ENCODE assay signal across 21 cellular contexts in the genomic region with DNA sequence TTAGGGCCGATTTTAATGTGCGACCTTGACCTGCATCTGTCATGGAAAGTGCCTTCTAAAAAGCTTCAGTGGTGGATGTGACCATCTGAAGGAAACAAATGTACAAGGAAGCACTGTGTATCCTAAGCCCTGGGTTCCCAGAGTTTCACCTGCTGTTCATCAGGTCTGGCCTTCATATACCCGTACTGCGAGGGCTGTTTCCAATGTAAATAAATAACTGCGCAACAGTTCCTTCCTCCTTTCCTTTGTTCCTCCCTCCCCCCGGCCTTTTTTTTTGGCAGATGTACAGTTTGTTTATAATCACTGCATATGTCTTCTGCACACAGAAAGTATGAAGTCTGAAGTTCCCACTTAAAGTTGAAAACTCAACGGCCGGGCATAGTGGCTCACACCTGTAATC. TPM values are rescaled to one million over a fixed set of nuclear protein-coding genes. Genes with fewer than 3 reads are reported as not detected.
DNase-seq lines count a peak whose midpoint lies in the region; ATAC-seq and TF ChIP-seq lines count a peak whose summit lies in the region.
"Had no signal": no experiment of that assay in that cellular context is flagged by ENCODE, and none has a peak within 500 bp of the region (broad histone marks: within the 10 kb centered on the region; RNA-seq: fewer than 3 reads in every experiment).

No MANE protein-coding gene starts in this region.

- H3K4me3 Mint-ChIP-seq in CD14-positive monocyte, result peak overlapping the region in 1 of 2 donors; percentile 46
- H3K4me3 Mint-ChIP-seq: activated CD8-positive, alpha-beta T cell treated with anti-CD3 and anti-CD28 coated beads, Interleukin-2, amount 10 ng/mL, durations not matched to agents 7 days and 5 days; activated naive CD8-positive, alpha-beta T cell treated with anti-CD3 and anti-CD28 coated beads for 36 hours; brain; HFFc6; naive thymus-derived CD8-positive, alpha-beta T cell had no signal

- H3K27ac Mint-ChIP-seq in CD14-positive monocyte, result peak overlapping the region in 5 of 7 donors; percentile 40 to 89 (median 58)
- H3K27ac Mint-ChIP-seq: activated CD8-positive, alpha-beta T cell treated with anti-CD3 and anti-CD28 coated beads, Interleukin-2, amount 10 ng/mL, durations not matched to agents 7 days and 5 days; activated naive CD8-positive, alpha-beta T cell treated with anti-CD3 and anti-CD28 coated beads for 36 hours; brain; HFFc6; naive thymus-derived CD8-positive, alpha-beta T cell had no signal

- H3K9me3 Mint-ChIP-seq in CD14-positive monocyte, result no peaks in the 10 kb centered on the region
- H3K9me3 Mint-ChIP-seq: activated naive CD8-positive, alpha-beta T cell treated with anti-CD3 and anti-CD28 coated beads for 36 hours; brain; HFFc6 had no signal

- no peaks in the 10 kb centered on the region for H3K27me3 ChIP-seq in breast epithelium
- H3K27me3 ChIP-seq: gastrocnemius medialis, suprapubic skin had no signal

- no peak for ATAC-seq in GM19324 (IDR thresholded peaks at IDR 0.05; ENCODE audit: low FRiP score, unreplicated experiment)
- ATAC-seq: activated CD8-positive, alpha-beta T cell treated with anti-CD3 and anti-CD28 coated beads, Interleukin-2, amount 10 ng/mL, durations not matched to agents 7 days and 5 days; gastrocnemius medialis; naive thymus-derived CD8-positive, alpha-beta T cell had no signal

- TF ChIP-seq CTCF in CD14-positive monocyte (IDR thresholded peaks at IDR 0.05) (no peak), LNCaP clone FGC (IDR thresholded peaks at IDR 0.05; ENCODE audit: control insufficient read depth, extremely low read depth, insufficient read depth) (no peak), breast epithelium (IDR thresholded peaks at IDR 0.05) (no peak)

- no peaks in the 10 kb centered on the region for H3K36me3 ChIP-seq in breast epithelium
- H3K36me3 ChIP-seq: gastrocnemius medialis, suprapubic skin had no signal

- peaks cover 22% of the 10 kb centered on the region for H3K4me1 Mint-ChIP-seq in CD14-positive monocyte
- H3K4me1 Mint-ChIP-seq: activated naive CD8-positive, alpha-beta T cell treated with anti-CD3 and anti-CD28 coated beads for 36 hours had no signal

- DNase-seq in CD14-positive monocyte (ENCODE audit: low spot score) (no peak), LNCaP clone FGC (ENCODE audit: low read depth) (peak; percentile 93), breast epithelium (ENCODE audit: low spot score in 2 of 2) (peak in 1 of 2 donors; percentile 60), mucosa of gallbladder (ENCODE audit: low spot score) (peak; percentile 53), NCI-H510A treated with DMSO at 0.1 percent for 48 hours (lab: John Stamatoyannopoulos, UW) (no peak), GDM1 (lab: John Stamatoyannopoulos, UW) (no peak), NCI-H774 (lab: John Stamatoyannopoulos, UW) (no peak)
- DNase-seq: activated CD4-positive, CD25-positive, alpha-beta regulatory T cell; activated CD8-positive, alpha-beta T cell treated with anti-CD3 and anti-CD28 coated beads, Interleukin-2, amount 10 ng/mL, durations not matched to agents 7 days and 5 days; activated naive CD8-positive, alpha-beta T cell treated with anti-CD3 and anti-CD28 coated beads for 36 hours; activated T-cell treated with anti-CD3 and anti-CD28 coated beads, Interleukin-2, amount 50 U/mL, for 48 hours; AML-193; gastrocnemius medialis; HFFc6; naive thymus-derived CD8-positive, alpha-beta T cell; NCI-H1436 treated with DMSO at 0.1 percent for 48 hours; NCI-H446 had no signal

- no peaks in the 10 kb centered on the region for H3K27me3 Mint-ChIP-seq in CD14-positive monocyte (ENCODE audit: low read depth in 3 of 3)
- H3K27me3 Mint-ChIP-seq: activated naive CD8-positive, alpha-beta T cell treated with anti-CD3 and anti-CD28 coated beads for 36 hours; brain; naive thymus-derived CD8-positive, alpha-beta T cell had no signal

- no peak for TF ChIP-seq POLR2A in breast epithelium (IDR thresholded peaks at IDR 0.05)

- peak overlapping the region; percentile 73 to 75 for H3K27ac ChIP-seq in breast epithelium
- H3K27ac ChIP-seq: gastrocnemius medialis, KMS-11, suprapubic skin had no signal

- no peaks in the 10 kb centered on the region for H3K9me3 ChIP-seq in breast epithelium
- H3K9me3 ChIP-seq: gastrocnemius medialis, suprapubic skin had no signal

- no peaks in the 10 kb centered on the region for H3K4me1 ChIP-seq in breast epithelium
- H3K4me1 ChIP-seq: gastrocnemius medialis had no signal

- intact Hi-C loops in CD14-positive monocyte (cut with micrococcal nuclease) (loop anchor here (10.0 kb wide), 3 partner anchors 108 to 1448 kb away; partner anchors contain the start of genes GPATCH1 (in 1 of the 2) and UBA2 (in 1 of the 2)), breast epithelium (cut with DNase I; ENCODE audit: low total_unique reads) (no loop called here)

- no peak overlapping the region for H3K4me3 ChIP-seq in LNCaP clone FGC (ENCODE audit: low read depth, low read length)
- no peak overlapping the region for H3K4me3 ChIP-seq in breast epithelium
- H3K4me3 ChIP-seq: gastrocnemius medialis, suprapubic skin had no signal

- peaks cover 0 to 14% of the 10 kb centered on the region in 2 donors for H3K36me3 Mint-ChIP-seq in CD14-positive monocyte

RNA-seq across cellular contexts. Expression of gene FAAP24, which starts 5.2 kb away (rescaled TPM):
- 1 to 10 TPM; 2.3 to 4.2 TPM for polyA plus RNA-seq in CD14-positive monocyte
- total RNA-seq in breast epithelium, result 1 to 10 TPM in 2 of 3 donors, under 1 TPM in 1; 0.73 to 2.3 (median 1.8) TPM
- total RNA-seq in mucosa of gallbladder, result 1.7 TPM

RNA-seq across cellular contexts. Expression of gene CEP89, which starts 5.5 kb away (rescaled TPM):
- 1 to 10 TPM; 4.6 to 6.5 TPM for polyA plus RNA-seq in CD14-positive monocyte
- 10 to 100 TPM in 2 of 3 donors, 1 to 10 TPM in 1; 9.3 to 17.4 (median 16.7) TPM for total RNA-seq in breast epithelium
- 19.8 TPM for total RNA-seq in mucosa of gallbladder

Comparison
In these comparisons a context has a peak if more than half of its experiments do, and no peak if none do; other contexts are left out.
1. DNase-seq: peak in LNCaP clone FGC (single experiment) and mucosa of gallbladder (single experiment); none in CD14-positive monocyte (single experiment), NCI-H510A treated with DMSO at 0.1 percent for 48 hours (single experiment), GDM1 (single experiment) and NCI-H774 (single experiment).